In the genomic region with DNA sequence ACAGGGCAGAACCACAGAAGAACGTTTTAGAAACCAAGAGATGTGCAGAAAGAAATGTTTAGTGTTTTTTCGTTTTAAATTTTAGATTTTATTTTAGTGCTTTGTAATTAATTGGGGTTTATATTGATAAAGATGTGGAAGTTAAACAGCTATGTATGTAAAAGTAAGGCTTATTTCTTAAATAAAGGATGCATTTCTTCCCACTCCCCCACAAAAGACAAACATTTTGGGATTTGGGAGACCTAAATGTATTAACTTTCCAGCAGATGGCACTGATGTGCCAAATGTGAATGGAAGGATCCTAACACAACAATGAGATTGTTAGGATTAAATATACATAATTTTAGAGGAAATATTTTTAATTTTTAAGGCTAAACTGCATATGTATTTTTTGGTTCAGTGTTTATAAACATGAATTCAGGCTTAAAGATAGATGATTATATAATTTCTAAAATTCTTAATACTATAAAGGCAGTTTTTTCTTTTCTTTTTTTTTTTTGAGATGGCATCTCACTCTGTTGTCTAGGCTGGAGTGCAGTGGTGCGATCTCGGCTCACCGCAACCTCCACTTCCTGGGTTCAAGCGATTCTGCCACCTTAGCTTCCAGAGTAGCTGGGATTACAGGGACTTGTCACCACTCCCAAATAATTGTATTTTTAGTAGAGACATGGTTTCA, we compare ENCODE assay signal across 9 cellular contexts. TPM values are rescaled to one million over a fixed set of nuclear protein-coding genes. Genes with fewer than 3 reads are reported as not detected.
DNase-seq lines count a peak whose midpoint lies in the region; ATAC-seq and TF ChIP-seq lines count a peak whose summit lies in the region.
"Had no signal": no experiment of that assay in that cellular context is flagged by ENCODE, and none has a peak within 500 bp of the region (broad histone marks: within the 10 kb centered on the region; RNA-seq: fewer than 3 reads in every experiment).

No MANE protein-coding gene starts in this region.

- no peak overlapping the region for H3K4me3 Mint-ChIP-seq in brain

- H3K4me1 Mint-ChIP-seq in brain: peaks cover 43% of the 10 kb centered on the region

- DNase-seq in EL (peak; percentile 35), M059J (ENCODE audit: low read depth) (peak; percentile 70), midbrain (lab: John Stamatoyannopoulos, UW) (peak; percentile 18), GM19238 (ENCODE audit: insufficient read length, low spot score) (no peak), occipital lobe (lab: John Stamatoyannopoulos, UW) (no peak)
- DNase-seq in activated effector memory CD4-positive, alpha-beta T cell treated with Interleukin-2 at 50 U/mL for 16 hours: no peak

- ATAC-seq in GM21576 (IDR thresholded peaks at IDR 0.05; ENCODE audit: unreplicated experiment): no peak

- H3K27ac Mint-ChIP-seq in brain: peak overlapping the region in 2 of 5 experiments; percentile 14 to 33

- peaks cover 23% of the 10 kb centered on the region for H3K36me3 Mint-ChIP-seq in brain

- H3K27me3 Mint-ChIP-seq in brain: no peaks in the 10 kb centered on the region

- no peaks in the 10 kb centered on the region for H3K9me3 Mint-ChIP-seq in brain

- peak; percentile 85 to 86 for TF ChIP-seq CTCF in brain (conservative IDR thresholded peaks at IDR 0.05)

RNA-seq across cellular contexts. Expression of a gene that starts 12.0 kb away (rescaled TPM):
- total RNA-seq in M059J (2014; rRNA removed; shearing (Covaris generic)): 246 and 357 TPM in 2 replicates
- polyA plus RNA-seq in brain (ENCODE audit: insufficient read depth, low read depth, low replicate concordance): 108 TPM
- 149 TPM for total RNA-seq in occipital lobe

RNA-seq across cellular contexts. Expression of a gene that starts 46.1 kb away (rescaled TPM):
- 32.8 and 39.6 TPM in 2 replicates for total RNA-seq in M059J (2014; rRNA removed; shearing (Covaris generic))
- polyA plus RNA-seq in brain (ENCODE audit: insufficient read depth, low read depth, low replicate concordance): 0.63 TPM
- not detected for total RNA-seq in occipital lobe
- total RNA-seq: SJSA1 had no signal

Comparison
In these comparisons a context has a peak if more than half of its experiments do, and no peak if none do; other contexts are left out.
1. DNase-seq: peak in EL (single experiment), M059J (single experiment) and midbrain (single experiment); none in GM19238 (single experiment), occipital lobe (single experiment) and activated effector memory CD4-positive, alpha-beta T cell treated with Interleukin-2 at 50 U/mL for 16 hours (single experiment).
2. RNA of a gene that starts 46.1 kb away (total RNA-seq): 32.8 to 39.6 TPM in M059J; not detected in occipital lobe (single experiment); every median in the first group is over 10 times any median in the second.